8 cellular contexts compared by ENCODE assay signal in genomic region chr7:74290590-74290950, GRCh38. TPM values are rescaled to one million over a fixed set of nuclear protein-coding genes. Genes with fewer than 3 reads are reported as not detected.
DNase-seq lines count a peak whose midpoint lies in the region; ATAC-seq, FAIRE-seq and TF ChIP-seq lines count a peak whose summit lies in the region.

No MANE protein-coding gene starts in this region.

- H3K4me1 ChIP-seq in SJSA1 (replicated peaks) (peaks cover 22% of the 10 kb centered on the region), skeletal muscle satellite cell (ENCODE audit: control insufficient read depth, insufficient read depth, low read length) (peaks cover 20% of the 10 kb centered on the region)

- peak overlapping the region; percentile 79 for H3K4me3 Mint-ChIP-seq in glutamatergic neuron (ENCODE audit: unreplicated experiment)

- H3K4me1 Mint-ChIP-seq in glutamatergic neuron (ENCODE audit: low read depth, unreplicated experiment) = peaks cover 35% of the 10 kb centered on the region

- peak overlapping the region; percentile 95 for H3K9ac ChIP-seq in skeletal muscle satellite cell (ENCODE audit: low read depth, low read length)

- H3K27me3 ChIP-seq in SJSA1 (replicated peaks) (no peaks in the 10 kb centered on the region), skeletal muscle satellite cell (ENCODE audit: control insufficient read depth, insufficient read depth, low read length) (no peaks in the 10 kb centered on the region)

- peaks cover 15% of the 10 kb centered on the region for H3K9me3 Mint-ChIP-seq in glutamatergic neuron (ENCODE audit: unreplicated experiment)

- FAIRE-seq in GM18507 (lab: Jason Lieb, UNC) = peak; percentile 42

- H3K4me3 ChIP-seq in SJSA1 (peak overlapping the region; percentile 99), skeletal muscle satellite cell (ENCODE audit: low read length) (peak overlapping the region; percentile 99)

- DNase-seq in GM18507 (ENCODE audit: extremely low spot score, insufficient read length, low read depth) (no peak), SJSA1 (ENCODE audit: low read depth in 1 of 2, low spot score in 2 of 2) (no peak), glutamatergic neuron (no peak), omental fat pad (ENCODE audit: low spot score) (no peak), NCI-H1694 treated with DMSO at 0.1 percent for 48 hours (lab: John Stamatoyannopoulos, UW) (no peak)

- TF ChIP-seq CTCF in glutamatergic neuron (IDR thresholded peaks at IDR 0.05; ENCODE audit: partially characterized antibody, unreplicated experiment) (no peak), omental fat pad (IDR thresholded peaks at IDR 0.05) (no peak)

- H3K27me3 Mint-ChIP-seq in glutamatergic neuron (ENCODE audit: unreplicated experiment) = peaks cover 16% of the 10 kb centered on the region

- ATAC-seq in omental fat pad (ENCODE audit: low FRiP score) = no peak
- no peak for ATAC-seq in GM18873 (IDR thresholded peaks at IDR 0.05; ENCODE audit: low FRiP score, unreplicated experiment)
- ATAC-seq in GM19395 (IDR thresholded peaks at IDR 0.05; ENCODE audit: unreplicated experiment) = no peak

- no peaks in the 10 kb centered on the region; the same call in 1 of the 2 replicates for H3K9me3 ChIP-seq in SJSA1 (replicated peaks)
- H3K9me3 ChIP-seq in skeletal muscle satellite cell (replicated peaks; ENCODE audit: low read length) = no peaks in the 10 kb centered on the region

- peak overlapping the region; percentile 99 for H3K4me2 ChIP-seq in skeletal muscle satellite cell (ENCODE audit: low read length)

- H3K36me3 ChIP-seq in SJSA1 (peaks cover 3% of the 10 kb centered on the region; the same call in 1 of the 2 replicates), skeletal muscle satellite cell (ENCODE audit: insufficient read depth, low read length) (no peaks in the 10 kb centered on the region)

- H3K27ac ChIP-seq in SJSA1 = no peak overlapping the region

- H3K27ac Mint-ChIP-seq in glutamatergic neuron (ENCODE audit: unreplicated experiment) = no peak overlapping the region

- H3K36me3 Mint-ChIP-seq in glutamatergic neuron (ENCODE audit: unreplicated experiment) = no peaks in the 10 kb centered on the region

RNA-seq across cellular contexts. Expression of gene CLIP2, which starts 1.4 kb away (rescaled TPM):
- 18.3 and 18.8 TPM in 2 replicates for total RNA-seq in SJSA1 (2014; rRNA removed; shearing (Covaris generic))
- total RNA-seq in glutamatergic neuron (ENCODE audit: unreplicated experiment) (96.1 TPM), omental fat pad (10 to 100 TPM in 3 of 4 donors, 1 to 10 TPM in 1; 9.6 to 23.3 (median 16.4) TPM)
- 34.7 and 45.9 TPM in 2 replicates for total RNA-seq in skeletal muscle satellite cell (2012; rRNA removed)

RNA-seq across cellular contexts. Expression of gene RFC2, which starts 36.4 kb away (rescaled TPM):
- total RNA-seq in SJSA1 (2014; rRNA removed; shearing (Covaris generic)) = 58.6 and 77.1 TPM in 2 replicates
- 16.8 TPM for total RNA-seq in glutamatergic neuron (ENCODE audit: unreplicated experiment)
- 23.6 and 26.6 TPM in 2 replicates for total RNA-seq in skeletal muscle satellite cell (2012; rRNA removed)
- 10 to 100 TPM; 10.9 to 14.8 (median 12.3) TPM for total RNA-seq in omental fat pad
